ENCODE assay signal across 9 cellular contexts in genomic region chr1:201171063-201172036, GRCh38. TPM values are rescaled to one million over a fixed set of nuclear protein-coding genes. Genes with fewer than 3 reads are reported as not detected.
A peak's percentile ranks its signal among the peaks of the same experiment; 100 is the strongest.
DNase-seq lines count a peak whose midpoint lies in the region; ATAC-seq and TF ChIP-seq lines count a peak whose summit lies in the region.
"Had no signal": no experiment of that assay in that cellular context is flagged by ENCODE, and none has a peak within 500 bp of the region (broad histone marks: within the 10 kb centered on the region; RNA-seq: fewer than 3 reads in every experiment).

No MANE protein-coding gene starts in this region.

- no peaks in the 10 kb centered on the region for H3K36me3 ChIP-seq in PC-9 (ENCODE audit: low read depth)

- no peaks in the 10 kb centered on the region for H3K9me2 ChIP-seq in PC-9 (ENCODE audit: insufficient read depth)

- intact Hi-C loops in PC-9 (cut with micrococcal nuclease; ENCODE audit: unreplicated experiment) (loop anchor here (1.0 kb wide), 1 partner anchor 20 kb away; no protein-coding TSS in a partner anchor), cardiac septum (cut with DNase I) (no loop called here)

- H3K27ac Mint-ChIP-seq in progenitor cell of endocrine pancreas = peak overlapping the region; percentile 98

- no peaks in the 10 kb centered on the region for H4K20me1 ChIP-seq in PC-9 (ENCODE audit: insufficient read depth)

- no peaks in the 10 kb centered on the region for H3K9me3 Mint-ChIP-seq in progenitor cell of endocrine pancreas (ENCODE audit: low read depth)

- H3K4me3 ChIP-seq in PC-9 = peak overlapping the region; percentile 66

- H3K27me3 Mint-ChIP-seq in progenitor cell of endocrine pancreas = no peaks in the 10 kb centered on the region

- ATAC-seq in HG03378 (IDR thresholded peaks at IDR 0.05; ENCODE audit: unreplicated experiment) (peak; percentile 25), HG03108 (IDR thresholded peaks at IDR 0.05; ENCODE audit: unreplicated experiment) (no peak)

- no peaks in the 10 kb centered on the region for H3K36me3 Mint-ChIP-seq in progenitor cell of endocrine pancreas (ENCODE audit: insufficient read depth)

- H3K27ac ChIP-seq in PC-9 = peak overlapping the region; percentile 82

- no peaks in the 10 kb centered on the region for H3K9me3 ChIP-seq in PC-9 (ENCODE audit: insufficient read depth, low read depth)

- H3K4me1 Mint-ChIP-seq in progenitor cell of endocrine pancreas (ENCODE audit: low read depth) = peaks cover 59% of the 10 kb centered on the region

- H3K4me3 Mint-ChIP-seq in progenitor cell of endocrine pancreas (ENCODE audit: low read depth) = peak overlapping the region; percentile 79

- H3K27me3 ChIP-seq in PC-9 (ENCODE audit: insufficient read depth, low read depth) = no peaks in the 10 kb centered on the region

- no peaks in the 10 kb centered on the region for H3K79me2 ChIP-seq in PC-9 (ENCODE audit: low read depth)

- DNase-seq in CD1c-positive myeloid dendritic cell (ENCODE audit: extremely low spot score) = peak; percentile 78
- DNase-seq in GM19240 (ENCODE audit: insufficient read length, low spot score) = peak; percentile 52
- no peak for DNase-seq in PC-9
- peak; percentile 71 for DNase-seq in activated naive CD4-positive, alpha-beta T cell treated with Interleukin-2 at 50 U/mL for 16 hours
- peak; percentile 76 for DNase-seq in cardiac septum (ENCODE audit: low spot score)
- peak; percentile 79 for DNase-seq in progenitor cell of endocrine pancreas (ENCODE audit: low spot score, unreplicated experiment)

- peaks cover 27% of the 10 kb centered on the region for H3F3A ChIP-seq in PC-9 (ENCODE audit: insufficient read depth, low read depth)

- H3K4me1 ChIP-seq in PC-9 (replicated peaks; ENCODE audit: insufficient read depth) = peaks cover 42% of the 10 kb centered on the region

- peak overlapping the region; percentile 81 for H2AFZ ChIP-seq in PC-9

- CTCF ChIA-PET in PC-9 (lab: Charles Lee) = no interaction called here

- POLR2A ChIA-PET in PC-9 (lab: Charles Lee; ENCODE audit: unreplicated experiment) = interaction anchor here (0.6 to 0.7 kb wide), 3 partner anchors 110 to 549 kb away, joined by 3 to 4 read pairs (median 4); no protein-coding TSS in a partner anchor

- BruUV-seq in PC-9 (replicated peaks; lab: Mats Ljungman, UMichigan) = TSS peak; percentile 98

- H3K4me2 ChIP-seq in PC-9 = peak overlapping the region; percentile 88

- TF ChIP-seq CTCF in PC-9 (conservative IDR thresholded peaks at IDR 0.05) = peak; percentile 64; the same call in 1 of the 2 replicates
- peak; percentile 76 for TF ChIP-seq CTCF in progenitor cell of endocrine pancreas (IDR thresholded peaks at IDR 0.05; ENCODE audit: unreplicated experiment)

RNA-seq across cellular contexts. Expression of gene TMEM9, which starts 17.1 kb away (rescaled TPM):
- total RNA-seq in PC-9 (2021) (92.9 and 94.3 TPM in 2 replicates), cardiac septum (25.0 TPM), progenitor cell of endocrine pancreas (146 TPM in 2 replicates)

RNA-seq across cellular contexts. Expression of gene IGFN1, which starts 19.3 kb away (rescaled TPM):
- total RNA-seq in PC-9 (2021) (4.3 TPM in 2 replicates), cardiac septum (0.05 TPM), progenitor cell of endocrine pancreas (0.38 and 0.44 TPM in 2 replicates)
- total RNA-seq: T-helper 2 cell treated with Interferon-gamma antibody and Interleukin-4, amounts not matched to agents 100 ng/mL and 5 ng/mL, for 36 hours had no signal

RNA-seq across cellular contexts. Expression of gene ASCL5, which starts 44.4 kb away (rescaled TPM):
- total RNA-seq in PC-9 (2021) = 0.24 and 0.38 TPM in 2 replicates
- total RNA-seq in cardiac septum = not detected
- 0.26 and 0.36 TPM in 2 replicates for total RNA-seq in progenitor cell of endocrine pancreas
- total RNA-seq: T-helper 2 cell treated with Interferon-gamma antibody and Interleukin-4, amounts not matched to agents 100 ng/mL and 5 ng/mL, for 36 hours had no signal

RNA-seq across cellular contexts. Expression of gene CACNA1S, which starts 59.1 kb away (rescaled TPM):
- total RNA-seq in PC-9 (2021) (not detected in 2 replicates), cardiac septum (0.19 TPM), progenitor cell of endocrine pancreas (0.05 TPM in 1 of 2 replicates, not detected in the other)
- total RNA-seq: T-helper 2 cell treated with Interferon-gamma antibody and Interleukin-4, amounts not matched to agents 100 ng/mL and 5 ng/mL, for 36 hours had no signal

Comparison
In these comparisons a context has a peak if more than half of its experiments do, and no peak if none do; other contexts are left out.
1. DNase-seq: peak in CD1c-positive myeloid dendritic cell (single experiment), GM19240 (single experiment), activated naive CD4-positive, alpha-beta T cell treated with Interleukin-2 at 50 U/mL for 16 hours (single experiment), cardiac septum (single experiment) and progenitor cell of endocrine pancreas (single experiment); none in PC-9 (0 of 2).